Comparison of ENCODE assay signal across 1 cellular context in the genomic region with DNA sequence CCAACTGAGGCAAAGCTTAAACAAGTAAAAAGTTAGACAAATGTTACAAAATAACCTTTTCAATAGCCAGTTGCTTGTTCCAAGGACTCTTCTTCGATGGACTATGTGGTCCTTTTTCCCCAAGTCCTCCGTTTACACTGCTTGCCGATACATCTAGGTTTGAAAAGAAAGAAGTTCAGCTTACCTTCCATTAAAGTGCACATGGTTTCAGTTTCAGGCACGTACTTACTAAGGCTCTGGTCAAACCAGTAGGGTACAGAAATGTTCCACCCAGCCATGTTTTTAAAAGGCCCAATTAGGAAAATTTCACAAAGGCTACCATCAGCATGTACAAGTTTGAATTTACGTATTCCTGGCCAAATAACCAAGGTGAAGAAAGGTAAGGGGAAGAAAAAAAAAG.
TF ChIP-seq lines count a peak whose summit lies in the region.

No MANE protein-coding gene starts in this region.

TF ChIP-seq in K562, 482 proteins besides CTCF, POLR2A, EP300 and RAD21 (continues in another document):
- TF ChIP-seq, protein P1, sequence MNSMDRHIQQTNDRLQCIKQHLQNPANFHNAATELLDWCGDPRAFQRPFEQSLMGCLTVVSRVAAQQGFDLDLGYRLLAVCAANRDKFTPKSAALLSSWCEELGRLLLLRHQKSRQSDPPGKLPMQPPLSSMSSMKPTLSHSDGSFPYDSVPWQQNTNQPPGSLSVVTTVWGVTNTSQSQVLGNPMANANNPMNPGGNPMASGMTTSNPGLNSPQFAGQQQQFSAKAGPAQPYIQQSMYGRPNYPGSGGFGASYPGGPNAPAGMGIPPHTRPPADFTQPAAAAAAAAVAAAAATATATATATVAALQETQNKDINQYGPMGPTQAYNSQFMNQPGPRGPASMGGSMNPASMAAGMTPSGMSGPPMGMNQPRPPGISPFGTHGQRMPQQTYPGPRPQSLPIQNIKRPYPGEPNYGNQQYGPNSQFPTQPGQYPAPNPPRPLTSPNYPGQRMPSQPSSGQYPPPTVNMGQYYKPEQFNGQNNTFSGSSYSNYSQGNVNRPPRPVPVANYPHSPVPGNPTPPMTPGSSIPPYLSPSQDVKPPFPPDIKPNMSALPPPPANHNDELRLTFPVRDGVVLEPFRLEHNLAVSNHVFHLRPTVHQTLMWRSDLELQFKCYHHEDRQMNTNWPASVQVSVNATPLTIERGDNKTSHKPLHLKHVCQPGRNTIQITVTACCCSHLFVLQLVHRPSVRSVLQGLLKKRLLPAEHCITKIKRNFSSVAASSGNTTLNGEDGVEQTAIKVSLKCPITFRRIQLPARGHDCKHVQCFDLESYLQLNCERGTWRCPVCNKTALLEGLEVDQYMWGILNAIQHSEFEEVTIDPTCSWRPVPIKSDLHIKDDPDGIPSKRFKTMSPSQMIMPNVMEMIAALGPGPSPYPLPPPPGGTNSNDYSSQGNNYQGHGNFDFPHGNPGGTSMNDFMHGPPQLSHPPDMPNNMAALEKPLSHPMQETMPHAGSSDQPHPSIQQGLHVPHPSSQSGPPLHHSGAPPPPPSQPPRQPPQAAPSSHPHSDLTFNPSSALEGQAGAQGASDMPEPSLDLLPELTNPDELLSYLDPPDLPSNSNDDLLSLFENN (IDR thresholded peaks at IDR 0.05; ENCODE audit: low read depth in 2 of 2, low read length in 2 of 2) = no peak
- TF ChIP-seq SMAD3 (CRISPR knock-in tag; conservative IDR thresholded peaks at IDR 0.05) (no peak), ZNF57 (CRISPR knock-in tag; IDR thresholded peaks at IDR 0.05) (no peak), CHD4 (IDR thresholded peaks at IDR 0.05; ENCODE audit: insufficient read depth, insufficient replicate concordance, low read depth, low read length, poor library complexity, severe bottlenecking) (no peak), ZNF75A (CRISPR knock-in tag; IDR thresholded peaks at IDR 0.05) (no peak), BCOR (IDR thresholded peaks at IDR 0.05) (no peak), NFYB (IDR thresholded peaks at IDR 0.05; ENCODE audit: extremely low read depth, insufficient read length) (no peak), SNIP1 (IDR thresholded peaks at IDR 0.05; ENCODE audit: low read depth) (no peak), ELF1 (tag; IDR thresholded peaks at IDR 0.05) (no peak), FOXP1 (CRISPR knock-in tag; IDR thresholded peaks at IDR 0.05) (no peak), HOXB6 (CRISPR knock-in tag; IDR thresholded peaks at IDR 0.05; ENCODE audit: borderline replicate concordance) (no peak), ZNF444 (CRISPR knock-in tag; IDR thresholded peaks at IDR 0.05) (no peak), KHSRP (IDR thresholded peaks at IDR 0.05) (no peak), TGIF2 (CRISPR knock-in tag; IDR thresholded peaks at IDR 0.05) (peak; percentile 57; the same call in 1 of the 2 replicates), POLR2G (IDR thresholded peaks at IDR 0.05; ENCODE audit: low read depth, low read length) (no peak), MCM3 (IDR thresholded peaks at IDR 0.05) (no peak), NFIC (IDR thresholded peaks at IDR 0.05) (no peak), ZC3H8 (IDR thresholded peaks at IDR 0.05) (no peak), MEF2D (tag; conservative IDR thresholded peaks at IDR 0.05; ENCODE audit: low read depth) (no peak), ZKSCAN8 (CRISPR knock-in tag; IDR thresholded peaks at IDR 0.05) (no peak), LCOR (CRISPR knock-in tag; IDR thresholded peaks at IDR 0.05) (peak; percentile 24; the same call in 1 of the 2 replicates), MTF1 (CRISPR knock-in tag; IDR thresholded peaks at IDR 0.05; ENCODE audit: borderline replicate concordance) (no peak), TCF7L2 (IDR thresholded peaks at IDR 0.05; ENCODE audit: low read depth, low read length) (no peak), RBM22 (IDR thresholded peaks at IDR 0.05; ENCODE audit: low read depth, low read length, poor library complexity, severe bottlenecking) (no peak), MYC (IDR thresholded peaks at IDR 0.05; ENCODE audit: low read depth, low read length) (peak; percentile 60), MYC (CRISPR knock-in tag; IDR thresholded peaks at IDR 0.05; ENCODE audit: borderline replicate concordance, low read depth) (no peak), RCOR1 (IDR thresholded peaks at IDR 0.05; ENCODE audit: borderline replicate concordance in 1 of 2, low read depth in 2 of 2, low read length in 2 of 2) (no peak), PHB (CRISPR knock-in tag; IDR thresholded peaks at IDR 0.05) (no peak), NCOA4 (IDR thresholded peaks at IDR 0.05; ENCODE audit: partially characterized antibody) (no peak), GABPB1 (CRISPR knock-in tag; IDR thresholded peaks at IDR 0.05) (no peak), SMARCE1 (IDR thresholded peaks at IDR 0.05) (peak; percentile 18; the same call in 1 of the 2 replicates), RBM39 (optimal IDR thresholded peaks at IDR 0.05; ENCODE audit: low read depth, low read length) (peak; percentile 81), NR2C1 (IDR thresholded peaks at IDR 0.05) (no peak), NR2C1 (tag; IDR thresholded peaks at IDR 0.05) (no peak), HNRNPUL1 (IDR thresholded peaks at IDR 0.05; ENCODE audit: low read length) (0 out of 2 replicates have a peak, but pooled peaks have one; percentile 76)
- TF ChIP-seq, protein P2, sequence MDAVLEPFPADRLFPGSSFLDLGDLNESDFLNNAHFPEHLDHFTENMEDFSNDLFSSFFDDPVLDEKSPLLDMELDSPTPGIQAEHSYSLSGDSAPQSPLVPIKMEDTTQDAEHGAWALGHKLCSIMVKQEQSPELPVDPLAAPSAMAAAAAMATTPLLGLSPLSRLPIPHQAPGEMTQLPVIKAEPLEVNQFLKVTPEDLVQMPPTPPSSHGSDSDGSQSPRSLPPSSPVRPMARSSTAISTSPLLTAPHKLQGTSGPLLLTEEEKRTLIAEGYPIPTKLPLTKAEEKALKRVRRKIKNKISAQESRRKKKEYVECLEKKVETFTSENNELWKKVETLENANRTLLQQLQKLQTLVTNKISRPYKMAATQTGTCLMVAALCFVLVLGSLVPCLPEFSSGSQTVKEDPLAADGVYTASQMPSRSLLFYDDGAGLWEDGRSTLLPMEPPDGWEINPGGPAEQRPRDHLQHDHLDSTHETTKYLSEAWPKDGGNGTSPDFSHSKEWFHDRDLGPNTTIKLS (IDR thresholded peaks at IDR 0.05; ENCODE audit: borderline replicate concordance, low read depth) = no peak
- TF ChIP-seq, protein P3, sequence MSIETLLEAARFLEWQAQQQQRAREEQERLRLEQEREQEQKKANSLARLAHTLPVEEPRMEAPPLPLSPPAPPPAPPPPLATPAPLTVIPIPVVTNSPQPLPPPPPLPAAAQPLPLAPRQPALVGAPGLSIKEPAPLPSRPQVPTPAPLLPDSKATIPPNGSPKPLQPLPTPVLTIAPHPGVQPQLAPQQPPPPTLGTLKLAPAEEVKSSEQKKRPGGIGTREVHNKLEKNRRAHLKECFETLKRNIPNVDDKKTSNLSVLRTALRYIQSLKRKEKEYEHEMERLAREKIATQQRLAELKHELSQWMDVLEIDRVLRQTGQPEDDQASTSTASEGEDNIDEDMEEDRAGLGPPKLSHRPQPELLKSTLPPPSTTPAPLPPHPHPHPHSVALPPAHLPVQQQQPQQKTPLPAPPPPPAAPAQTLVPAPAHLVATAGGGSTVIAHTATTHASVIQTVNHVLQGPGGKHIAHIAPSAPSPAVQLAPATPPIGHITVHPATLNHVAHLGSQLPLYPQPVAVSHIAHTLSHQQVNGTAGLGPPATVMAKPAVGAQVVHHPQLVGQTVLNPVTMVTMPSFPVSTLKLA (conservative IDR thresholded peaks at IDR 0.05) = peak; percentile 7 to 58; a peak in 1 of 4 replicates
- TF ChIP-seq, protein P4, sequence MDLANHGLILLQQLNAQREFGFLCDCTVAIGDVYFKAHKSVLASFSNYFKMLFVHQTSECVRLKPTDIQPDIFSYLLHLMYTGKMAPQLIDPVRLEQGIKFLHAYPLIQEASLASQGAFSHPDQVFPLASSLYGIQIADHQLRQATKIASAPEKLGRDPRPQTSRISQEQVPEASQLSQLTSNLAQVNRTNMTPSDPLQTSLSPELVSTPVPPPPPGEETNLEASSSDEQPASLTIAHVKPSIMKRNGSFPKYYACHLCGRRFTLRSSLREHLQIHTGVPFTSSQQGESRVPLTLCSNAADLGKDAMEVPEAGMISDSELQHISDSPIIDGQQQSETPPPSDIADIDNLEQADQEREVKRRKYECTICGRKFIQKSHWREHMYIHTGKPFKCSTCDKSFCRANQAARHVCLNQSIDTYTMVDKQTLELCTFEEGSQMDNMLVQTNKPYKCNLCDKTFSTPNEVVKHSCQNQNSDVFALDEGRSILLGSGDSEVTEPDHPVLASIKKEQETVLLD (IDR thresholded peaks at IDR 0.05) = no peak
- TF ChIP-seq, protein P5, sequence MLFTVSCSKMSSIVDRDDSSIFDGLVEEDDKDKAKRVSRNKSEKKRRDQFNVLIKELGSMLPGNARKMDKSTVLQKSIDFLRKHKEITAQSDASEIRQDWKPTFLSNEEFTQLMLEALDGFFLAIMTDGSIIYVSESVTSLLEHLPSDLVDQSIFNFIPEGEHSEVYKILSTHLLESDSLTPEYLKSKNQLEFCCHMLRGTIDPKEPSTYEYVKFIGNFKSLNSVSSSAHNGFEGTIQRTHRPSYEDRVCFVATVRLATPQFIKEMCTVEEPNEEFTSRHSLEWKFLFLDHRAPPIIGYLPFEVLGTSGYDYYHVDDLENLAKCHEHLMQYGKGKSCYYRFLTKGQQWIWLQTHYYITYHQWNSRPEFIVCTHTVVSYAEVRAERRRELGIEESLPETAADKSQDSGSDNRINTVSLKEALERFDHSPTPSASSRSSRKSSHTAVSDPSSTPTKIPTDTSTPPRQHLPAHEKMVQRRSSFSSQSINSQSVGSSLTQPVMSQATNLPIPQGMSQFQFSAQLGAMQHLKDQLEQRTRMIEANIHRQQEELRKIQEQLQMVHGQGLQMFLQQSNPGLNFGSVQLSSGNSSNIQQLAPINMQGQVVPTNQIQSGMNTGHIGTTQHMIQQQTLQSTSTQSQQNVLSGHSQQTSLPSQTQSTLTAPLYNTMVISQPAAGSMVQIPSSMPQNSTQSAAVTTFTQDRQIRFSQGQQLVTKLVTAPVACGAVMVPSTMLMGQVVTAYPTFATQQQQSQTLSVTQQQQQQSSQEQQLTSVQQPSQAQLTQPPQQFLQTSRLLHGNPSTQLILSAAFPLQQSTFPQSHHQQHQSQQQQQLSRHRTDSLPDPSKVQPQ (CRISPR knock-in tag; IDR thresholded peaks at IDR 0.05; ENCODE audit: borderline replicate concordance) = no peak
- TF ChIP-seq, protein P6, sequence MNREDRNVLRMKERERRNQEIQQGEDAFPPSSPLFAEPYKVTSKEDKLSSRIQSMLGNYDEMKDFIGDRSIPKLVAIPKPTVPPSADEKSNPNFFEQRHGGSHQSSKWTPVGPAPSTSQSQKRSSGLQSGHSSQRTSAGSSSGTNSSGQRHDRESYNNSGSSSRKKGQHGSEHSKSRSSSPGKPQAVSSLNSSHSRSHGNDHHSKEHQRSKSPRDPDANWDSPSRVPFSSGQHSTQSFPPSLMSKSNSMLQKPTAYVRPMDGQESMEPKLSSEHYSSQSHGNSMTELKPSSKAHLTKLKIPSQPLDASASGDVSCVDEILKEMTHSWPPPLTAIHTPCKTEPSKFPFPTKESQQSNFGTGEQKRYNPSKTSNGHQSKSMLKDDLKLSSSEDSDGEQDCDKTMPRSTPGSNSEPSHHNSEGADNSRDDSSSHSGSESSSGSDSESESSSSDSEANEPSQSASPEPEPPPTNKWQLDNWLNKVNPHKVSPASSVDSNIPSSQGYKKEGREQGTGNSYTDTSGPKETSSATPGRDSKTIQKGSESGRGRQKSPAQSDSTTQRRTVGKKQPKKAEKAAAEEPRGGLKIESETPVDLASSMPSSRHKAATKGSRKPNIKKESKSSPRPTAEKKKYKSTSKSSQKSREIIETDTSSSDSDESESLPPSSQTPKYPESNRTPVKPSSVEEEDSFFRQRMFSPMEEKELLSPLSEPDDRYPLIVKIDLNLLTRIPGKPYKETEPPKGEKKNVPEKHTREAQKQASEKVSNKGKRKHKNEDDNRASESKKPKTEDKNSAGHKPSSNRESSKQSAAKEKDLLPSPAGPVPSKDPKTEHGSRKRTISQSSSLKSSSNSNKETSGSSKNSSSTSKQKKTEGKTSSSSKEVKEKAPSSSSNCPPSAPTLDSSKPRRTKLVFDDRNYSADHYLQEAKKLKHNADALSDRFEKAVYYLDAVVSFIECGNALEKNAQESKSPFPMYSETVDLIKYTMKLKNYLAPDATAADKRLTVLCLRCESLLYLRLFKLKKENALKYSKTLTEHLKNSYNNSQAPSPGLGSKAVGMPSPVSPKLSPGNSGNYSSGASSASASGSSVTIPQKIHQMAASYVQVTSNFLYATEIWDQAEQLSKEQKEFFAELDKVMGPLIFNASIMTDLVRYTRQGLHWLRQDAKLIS (CRISPR knock-in tag; IDR thresholded peaks at IDR 0.05) = peak; percentile 72
- TF ChIP-seq, protein P7, sequence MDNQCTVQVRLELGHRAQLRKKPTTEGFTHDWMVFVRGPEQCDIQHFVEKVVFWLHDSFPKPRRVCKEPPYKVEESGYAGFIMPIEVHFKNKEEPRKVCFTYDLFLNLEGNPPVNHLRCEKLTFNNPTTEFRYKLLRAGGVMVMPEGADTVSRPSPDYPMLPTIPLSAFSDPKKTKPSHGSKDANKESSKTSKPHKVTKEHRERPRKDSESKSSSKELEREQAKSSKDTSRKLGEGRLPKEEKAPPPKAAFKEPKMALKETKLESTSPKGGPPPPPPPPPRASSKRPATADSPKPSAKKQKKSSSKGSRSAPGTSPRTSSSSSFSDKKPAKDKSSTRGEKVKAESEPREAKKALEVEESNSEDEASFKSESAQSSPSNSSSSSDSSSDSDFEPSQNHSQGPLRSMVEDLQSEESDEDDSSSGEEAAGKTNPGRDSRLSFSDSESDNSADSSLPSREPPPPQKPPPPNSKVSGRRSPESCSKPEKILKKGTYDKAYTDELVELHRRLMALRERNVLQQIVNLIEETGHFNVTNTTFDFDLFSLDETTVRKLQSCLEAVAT (IDR thresholded peaks at IDR 0.05) = 0 out of 4 replicates have a peak, but pooled peaks of 1 of the 2 experiments have one; percentile 25
- TF ChIP-seq, protein P8, sequence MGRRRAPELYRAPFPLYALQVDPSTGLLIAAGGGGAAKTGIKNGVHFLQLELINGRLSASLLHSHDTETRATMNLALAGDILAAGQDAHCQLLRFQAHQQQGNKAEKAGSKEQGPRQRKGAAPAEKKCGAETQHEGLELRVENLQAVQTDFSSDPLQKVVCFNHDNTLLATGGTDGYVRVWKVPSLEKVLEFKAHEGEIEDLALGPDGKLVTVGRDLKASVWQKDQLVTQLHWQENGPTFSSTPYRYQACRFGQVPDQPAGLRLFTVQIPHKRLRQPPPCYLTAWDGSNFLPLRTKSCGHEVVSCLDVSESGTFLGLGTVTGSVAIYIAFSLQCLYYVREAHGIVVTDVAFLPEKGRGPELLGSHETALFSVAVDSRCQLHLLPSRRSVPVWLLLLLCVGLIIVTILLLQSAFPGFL (CRISPR knock-in tag; IDR thresholded peaks at IDR 0.05) = no peak
- TF ChIP-seq, protein P9, sequence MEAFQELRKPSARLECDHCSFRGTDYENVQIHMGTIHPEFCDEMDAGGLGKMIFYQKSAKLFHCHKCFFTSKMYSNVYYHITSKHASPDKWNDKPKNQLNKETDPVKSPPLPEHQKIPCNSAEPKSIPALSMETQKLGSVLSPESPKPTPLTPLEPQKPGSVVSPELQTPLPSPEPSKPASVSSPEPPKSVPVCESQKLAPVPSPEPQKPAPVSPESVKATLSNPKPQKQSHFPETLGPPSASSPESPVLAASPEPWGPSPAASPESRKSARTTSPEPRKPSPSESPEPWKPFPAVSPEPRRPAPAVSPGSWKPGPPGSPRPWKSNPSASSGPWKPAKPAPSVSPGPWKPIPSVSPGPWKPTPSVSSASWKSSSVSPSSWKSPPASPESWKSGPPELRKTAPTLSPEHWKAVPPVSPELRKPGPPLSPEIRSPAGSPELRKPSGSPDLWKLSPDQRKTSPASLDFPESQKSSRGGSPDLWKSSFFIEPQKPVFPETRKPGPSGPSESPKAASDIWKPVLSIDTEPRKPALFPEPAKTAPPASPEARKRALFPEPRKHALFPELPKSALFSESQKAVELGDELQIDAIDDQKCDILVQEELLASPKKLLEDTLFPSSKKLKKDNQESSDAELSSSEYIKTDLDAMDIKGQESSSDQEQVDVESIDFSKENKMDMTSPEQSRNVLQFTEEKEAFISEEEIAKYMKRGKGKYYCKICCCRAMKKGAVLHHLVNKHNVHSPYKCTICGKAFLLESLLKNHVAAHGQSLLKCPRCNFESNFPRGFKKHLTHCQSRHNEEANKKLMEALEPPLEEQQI (IDR thresholded peaks at IDR 0.05) = no peak
